Comparison of ENCODE assay signal across 8 cellular contexts in genomic region chr7:2355079-2356008, GRCh38. TPM values are rescaled to one million over a fixed set of nuclear protein-coding genes. Genes with fewer than 3 reads are reported as not detected.
A peak's percentile ranks its signal among the peaks of the same experiment; 100 is the strongest.
DNase-seq lines count a peak whose midpoint lies in the region; ATAC-seq lines count a peak whose summit lies in the region.

No MANE protein-coding gene starts in this region.

- H3K27me3 Mint-ChIP-seq in activated naive CD8-positive, alpha-beta T cell treated with anti-CD3 and anti-CD28 coated beads, Interleukin-2, amount 10 ng/mL, durations not matched to agents 7 days and 5 days, result no peaks in the 10 kb centered on the region

- peaks cover 50 to 56% (median 55%) of the 10 kb centered on the region in 11 experiments for H4K20me1 ChIP-seq in BLaER1 treated with 17β-estradiol and CSF1 and Interleukin-3, amounts not matched to agents 10 nM and 100 nM

- H3K4me1 ChIP-seq in BLaER1 treated with 17β-estradiol and CSF1 and Interleukin-3, amounts not matched to agents 10 nM and 100 nM, result peaks cover 52 to 59% (median 56%) of the 10 kb centered on the region in 10 experiments

- H3K9ac ChIP-seq in BLaER1 treated with 17β-estradiol and CSF1 and Interleukin-3, amounts not matched to agents 10 nM and 100 nM, result peak overlapping the region; percentile 94 to 100 (median 99)

- H3K4me3 ChIP-seq in BLaER1 treated with 17β-estradiol and CSF1 and Interleukin-3, amounts not matched to agents 10 nM and 100 nM, result peak overlapping the region; percentile 88 to 100 (median 97)

- peak overlapping the region; percentile 77 for H3K27ac Mint-ChIP-seq in activated naive CD8-positive, alpha-beta T cell treated with anti-CD3 and anti-CD28 coated beads, Interleukin-2, amount 10 ng/mL, durations not matched to agents 7 days and 5 days

- peaks cover 29 to 45% (median 44%) of the 10 kb centered on the region in 11 experiments for H3K36me3 ChIP-seq in BLaER1 treated with 17β-estradiol and CSF1 and Interleukin-3, amounts not matched to agents 10 nM and 100 nM

- DNase-seq in M059J (ENCODE audit: low read depth) (peak; percentile 37), iPS-NIHi11 (ENCODE audit: low spot score) (peak; percentile 54), NCI-H2107 treated with DMSO at 0.1 percent for 48 hours (lab: John Stamatoyannopoulos, UW; ENCODE audit: unreplicated experiment) (no peak)
- no peak for DNase-seq in activated naive CD8-positive, alpha-beta T cell treated with anti-CD3 and anti-CD28 coated beads, Interleukin-2, amount 10 ng/mL, durations not matched to agents 7 days and 5 days
- DNase-seq in stimulated activated CD4-positive, alpha-beta T cell treated with anti-CD3 and anti-CD28 coated beads, Interleukin-4, amount 100 ng/mL, for 48 hours (ENCODE audit: low read depth in 2 of 2), result peak; percentile 10 to 21

- H3K27me3 ChIP-seq in BLaER1 treated with 17β-estradiol and CSF1 and Interleukin-3, amounts not matched to agents 10 nM and 100 nM, result no peaks in the 10 kb centered on the region

- peaks cover 25% of the 10 kb centered on the region for H3K4me1 Mint-ChIP-seq in activated naive CD8-positive, alpha-beta T cell treated with anti-CD3 and anti-CD28 coated beads, Interleukin-2, amount 10 ng/mL, durations not matched to agents 7 days and 5 days

- no peaks in the 10 kb centered on the region for H3K9me3 Mint-ChIP-seq in activated naive CD8-positive, alpha-beta T cell treated with anti-CD3 and anti-CD28 coated beads, Interleukin-2, amount 10 ng/mL, durations not matched to agents 7 days and 5 days

- H3K27ac ChIP-seq in BLaER1 treated with 17β-estradiol and CSF1 and Interleukin-3, amounts not matched to agents 10 nM and 100 nM, result peak overlapping the region; percentile 96 to 100 (median 100)

- peak; percentile 3 for ATAC-seq in GM21447 (IDR thresholded peaks at IDR 0.05; ENCODE audit: unreplicated experiment)
- ATAC-seq in activated naive CD8-positive, alpha-beta T cell treated with anti-CD3 and anti-CD28 coated beads, Interleukin-2, amount 10 ng/mL, durations not matched to agents 7 days and 5 days (ENCODE audit: low read depth), result peak; percentile 13
- ATAC-seq in GM21786 (IDR thresholded peaks at IDR 0.05; ENCODE audit: unreplicated experiment), result no peak

- H3K36me3 Mint-ChIP-seq in activated naive CD8-positive, alpha-beta T cell treated with anti-CD3 and anti-CD28 coated beads, Interleukin-2, amount 10 ng/mL, durations not matched to agents 7 days and 5 days, result peaks cover 11% of the 10 kb centered on the region

- peak overlapping the region; percentile 82 to 98 (median 95) for H3K4me2 ChIP-seq in BLaER1 treated with 17β-estradiol and CSF1 and Interleukin-3, amounts not matched to agents 10 nM and 100 nM

- POLR2A ChIA-PET in activated naive CD8-positive, alpha-beta T cell treated with anti-CD3 and anti-CD28 coated beads, Interleukin-2, amount 10 ng/mL, durations not matched to agents 7 days and 5 days (lab: Charles Lee), result interaction anchor here (0.9 to 3.7 kb wide), 5 partner anchors 12 to 166 kb away, joined by 3 to 38 read pairs (median 3); no protein-coding TSS in a partner anchor

- H3K9me3 ChIP-seq in BLaER1 treated with 17β-estradiol and CSF1 and Interleukin-3, amounts not matched to agents 10 nM and 100 nM (replicated peaks in 1 of 11), result no peaks in the 10 kb centered on the region

- peak overlapping the region; percentile 87 for H3K4me3 Mint-ChIP-seq in activated naive CD8-positive, alpha-beta T cell treated with anti-CD3 and anti-CD28 coated beads, Interleukin-2, amount 10 ng/mL, durations not matched to agents 7 days and 5 days

RNA-seq across cellular contexts. Expression of gene EIF3B, which starts 0.7 kb away (rescaled TPM):
- 160 and 165 TPM in 2 replicates for total RNA-seq in M059J (2014; rRNA removed; shearing (Covaris generic))
- total RNA-seq in activated naive CD8-positive, alpha-beta T cell treated with anti-CD3 and anti-CD28 coated beads, Interleukin-2, amount 10 ng/mL, durations not matched to agents 7 days and 5 days, result 100 to 1,000 TPM; 152 to 154 TPM

RNA-seq across cellular contexts. Expression of gene SNX8, which starts 41.1 kb away (rescaled TPM):
- total RNA-seq in M059J (2014; rRNA removed; shearing (Covaris generic)), result 9.6 and 10.0 TPM in 2 replicates
- 10 to 100 TPM; 18.6 to 22.1 TPM for total RNA-seq in activated naive CD8-positive, alpha-beta T cell treated with anti-CD3 and anti-CD28 coated beads, Interleukin-2, amount 10 ng/mL, durations not matched to agents 7 days and 5 days

RNA-seq across cellular contexts. Expression of gene CHST12, which starts 48.1 kb away (rescaled TPM):
- 8.5 and 14.3 TPM in 2 replicates for total RNA-seq in M059J (2014; rRNA removed; shearing (Covaris generic))
- total RNA-seq in activated naive CD8-positive, alpha-beta T cell treated with anti-CD3 and anti-CD28 coated beads, Interleukin-2, amount 10 ng/mL, durations not matched to agents 7 days and 5 days, result 10 to 100 TPM; 49.5 to 51.1 TPM

Comparison
In these comparisons a context has a peak if more than half of its experiments do, and no peak if none do; other contexts are left out.
1. DNase-seq: peak in M059J (single experiment), iPS-NIHi11 (single experiment) and stimulated activated CD4-positive, alpha-beta T cell treated with anti-CD3 and anti-CD28 coated beads, Interleukin-4, amount 100 ng/mL, for 48 hours (2 of 2); none in activated naive CD8-positive, alpha-beta T cell treated with anti-CD3 and anti-CD28 coated beads, Interleukin-2, amount 10 ng/mL, durations not matched to agents 7 days and 5 days (single experiment) and NCI-H2107 treated with DMSO at 0.1 percent for 48 hours (single experiment).